ENCODE assay signal across 22 cellular contexts in genomic region chr3:181851063-181851462, GRCh38.
A peak's percentile ranks its signal among the peaks of the same experiment; 100 is the strongest.
DNase-seq lines count a peak whose midpoint lies in the region; ATAC-seq and TF ChIP-seq lines count a peak whose summit lies in the region.
"Had no signal": no experiment of that assay in that cellular context is flagged by ENCODE, and none has a peak within 500 bp of the region (broad histone marks: within the 10 kb centered on the region; RNA-seq: fewer than 3 reads in every experiment).

No MANE protein-coding gene starts in this region.

- no peak for TF ChIP-seq POLR2A in upper lobe of left lung (IDR thresholded peaks at IDR 0.05)

- H3K27ac ChIP-seq in upper lobe of left lung: no peak overlapping the region
- H3K27ac ChIP-seq in heart right ventricle: no peak overlapping the region
- H3K27ac ChIP-seq: heart left ventricle, SK-N-MC had no signal

- peaks cover 0 to 4% (median 0%) of the 10 kb centered on the region in 4 donors for H3K4me1 ChIP-seq in upper lobe of left lung
- H3K4me1 ChIP-seq in heart right ventricle: no peaks in the 10 kb centered on the region
- H3K4me1 ChIP-seq: heart left ventricle had no signal

- no peaks in the 10 kb centered on the region for H3K27me3 Mint-ChIP-seq in activated T-helper 17 cell treated with anti-CD3 and anti-CD28 coated beads, Interleukin-2, amount 50 U/mL, for 72 hours
- H3K27me3 Mint-ChIP-seq: stimulated activated memory B cell treated with anti-CD40 and anti-IgM and Interleukin-4, amounts not matched to agents 10 μg/mL and 1 μg/mL and 100 μg/mL, for 72 hours had no signal

- H3K4me1 Mint-ChIP-seq in activated T-helper 17 cell treated with anti-CD3 and anti-CD28 coated beads, Interleukin-2, amount 50 U/mL, for 72 hours: no peaks in the 10 kb centered on the region

- DNase-seq in NCI-H2171 treated with DMSO at 0.1 percent for 48 hours (lab: John Stamatoyannopoulos, UW) (peak; percentile 65), NCI-H2171 (lab: John Stamatoyannopoulos, UW) (no peak), NCI-H146 treated with DMSO at 0.1 percent for 48 hours (lab: John Stamatoyannopoulos, UW; ENCODE audit: unreplicated experiment) (peak; percentile 95), epithelial cell of esophagus (ENCODE audit: low read depth) (peak; percentile 50), upper lobe of left lung (no peak), heart right ventricle (no peak), occipital lobe (lab: John Stamatoyannopoulos, UW) (no peak)
- DNase-seq: activated effector memory CD4-positive, alpha-beta T cell treated with Interleukin-2 at 50 U/mL for 16 hours; amygdala; C1 segment of cervical spinal cord; central memory CD4-positive, alpha-beta T cell; DND-41; heart left ventricle; midbrain; stimulated activated CD4-positive, alpha-beta T cell treated with anti-CD3 and anti-CD28 coated beads, Interleukin-12 subunit alpha, Interleukin-12 subunit beta, amount 100 ng/mL, for 4 hours; T-helper 9 cell; thyroid gland had no signal

- H3K27me3 ChIP-seq in upper lobe of left lung (no peaks in the 10 kb centered on the region), heart right ventricle (peaks cover 0 to 3% (median 0%) of the 10 kb centered on the region in 7 donors)
- H3K27me3 ChIP-seq: heart left ventricle, thyroid gland had no signal

- ATAC-seq in upper lobe of left lung (ENCODE audit: low FRiP score in 2 of 2) (peak; percentile 44 to 73), heart right ventricle (no peak)
- no peak for ATAC-seq in activated T-helper 17 cell treated with anti-CD3 and anti-CD28 coated beads, Interleukin-2, amount 50 U/mL, for 72 hours (replicated peaks)
- ATAC-seq: activated CD4-positive, CD25-positive, alpha-beta regulatory T cell treated with anti-CD3 and anti-CD28 coated beads, Interleukin-2, amount 50 U/mL, for 24 hours; HCT116; heart left ventricle; stimulated activated memory B cell treated with anti-CD40 and anti-IgM and Interleukin-4, amounts not matched to agents 10 μg/mL and 1 μg/mL and 100 μg/mL, for 72 hours had no signal

- intact Hi-C loops in heart right ventricle (cut with DNase I): no loop called here

- TF ChIP-seq CTCF in epithelial cell of esophagus (IDR thresholded peaks at IDR 0.05; ENCODE audit: insufficient read depth, low read depth, low read length, missing control alignments) (no peak), upper lobe of left lung (IDR thresholded peaks at IDR 0.05) (no peak), heart right ventricle (IDR thresholded peaks at IDR 0.05) (no peak)

- H3K9me3 ChIP-seq in upper lobe of left lung: no peaks in the 10 kb centered on the region
- peaks cover 0 to 5% (median 0%) of the 10 kb centered on the region in 11 donors for H3K9me3 ChIP-seq in heart right ventricle
- H3K9me3 ChIP-seq: heart left ventricle, thyroid gland had no signal

- no peaks in the 10 kb centered on the region for H3K36me3 ChIP-seq in upper lobe of left lung
- H3K36me3 ChIP-seq in heart right ventricle: no peaks in the 10 kb centered on the region
- H3K36me3 ChIP-seq: heart left ventricle, thyroid gland had no signal

- H3K36me3 Mint-ChIP-seq in activated T-helper 17 cell treated with anti-CD3 and anti-CD28 coated beads, Interleukin-2, amount 50 U/mL, for 72 hours (ENCODE audit: low read depth): no peaks in the 10 kb centered on the region
- H3K36me3 Mint-ChIP-seq: stimulated activated memory B cell treated with anti-CD40 and anti-IgM and Interleukin-4, amounts not matched to agents 10 μg/mL and 1 μg/mL and 100 μg/mL, for 72 hours had no signal

- H3K9me3 Mint-ChIP-seq in activated T-helper 17 cell treated with anti-CD3 and anti-CD28 coated beads, Interleukin-2, amount 50 U/mL, for 72 hours: no peaks in the 10 kb centered on the region

- H3K27ac Mint-ChIP-seq in activated T-helper 17 cell treated with anti-CD3 and anti-CD28 coated beads, Interleukin-2, amount 50 U/mL, for 72 hours: no peak overlapping the region
- H3K27ac Mint-ChIP-seq: stimulated activated memory B cell treated with anti-CD40 and anti-IgM and Interleukin-4, amounts not matched to agents 10 μg/mL and 1 μg/mL and 100 μg/mL, for 72 hours had no signal

- TF ChIP-seq EP300 in upper lobe of left lung (IDR thresholded peaks at IDR 0.05): peak in 1 of 4 donors; percentile 92

- WGBS in upper lobe of left lung, 2 donors: 39 to 50% methylated on average over 4 of the region's 4 CpGs
- 49 to 52% methylated on average over 4 of the region's 4 CpGs for WGBS in heart right ventricle, 2 donors

- H3K4me3 ChIP-seq in epithelial cell of esophagus (ENCODE audit: low read length): no peak overlapping the region
- H3K4me3 ChIP-seq in upper lobe of left lung: no peak overlapping the region
- H3K4me3 ChIP-seq in heart right ventricle: no peak overlapping the region
- H3K4me3 ChIP-seq: heart left ventricle, SK-N-MC, thyroid gland had no signal

- H3K4me3 Mint-ChIP-seq in activated T-helper 17 cell treated with anti-CD3 and anti-CD28 coated beads, Interleukin-2, amount 50 U/mL, for 72 hours: no peak overlapping the region
- H3K4me3 Mint-ChIP-seq: stimulated activated memory B cell treated with anti-CD40 and anti-IgM and Interleukin-4, amounts not matched to agents 10 μg/mL and 1 μg/mL and 100 μg/mL, for 72 hours had no signal

Comparison
In these comparisons a context has a peak if more than half of its experiments do, and no peak if none do; other contexts are left out.
1. DNase-seq: peak in NCI-H2171 treated with DMSO at 0.1 percent for 48 hours (single experiment), NCI-H146 treated with DMSO at 0.1 percent for 48 hours (single experiment) and epithelial cell of esophagus (single experiment); none in NCI-H2171 (single experiment), upper lobe of left lung (0 of 2), heart right ventricle (0 of 2) and occipital lobe (single experiment).
2. ATAC-seq: peak in upper lobe of left lung (2 of 2); none in activated T-helper 17 cell treated with anti-CD3 and anti-CD28 coated beads, Interleukin-2, amount 50 U/mL, for 72 hours (single experiment) and heart right ventricle (0 of 8).